Comparison of ENCODE assay signal across 20 cellular contexts in genomic region chr6:85383042-85383441, GRCh38.
A peak's percentile ranks its signal among the peaks of the same experiment; 100 is the strongest.
DNase-seq lines count a peak whose midpoint lies in the region; ATAC-seq, FAIRE-seq and TF ChIP-seq lines count a peak whose summit lies in the region.
"Had no signal": no experiment of that assay in that cellular context is flagged by ENCODE, and none has a peak within 500 bp of the region (broad histone marks: within the 10 kb centered on the region; RNA-seq: fewer than 3 reads in every experiment).

No MANE protein-coding gene starts in this region.

- DNase-seq in HCT116 (ENCODE audit: low read depth, low spot score): no peak
- DNase-seq in endodermal cell: no peak
- DNase-seq in left lobe of liver (ENCODE audit: low spot score): no peak
- no peak for DNase-seq in GM12891 (ENCODE audit: insufficient read length, low spot score)
- DNase-seq in cortex of kidney (lab: John Stamatoyannopoulos, UW): no peak
- DNase-seq in brain microvascular endothelial cell: no peak
- DNase-seq in GOT3 (lab: John Stamatoyannopoulos, UW): no peak
- DNase-seq: 8988T; ACHN; CD4-positive, CD25-positive, alpha-beta regulatory T cell; DMS53; GF-D8; GM23248; HCEC 1CT; IMR-90; KG1 had no signal

- H3K27ac ChIP-seq in ACC112 (ENCODE audit: low read depth, low read length) (no peak overlapping the region), HCT116 (ENCODE audit: low read depth, low read length) (no peak overlapping the region), endodermal cell (ENCODE audit: low read depth, low read length) (no peak overlapping the region), brain microvascular endothelial cell (no peak overlapping the region)
- H3K27ac ChIP-seq: BLaER1 treated with 17β-estradiol and CSF1 and Interleukin-3, amounts not matched to agents 10 nM and 100 nM; GM23248; HL-60 had no signal

- no peak overlapping the region for H3K27ac Mint-ChIP-seq in endodermal cell
- H3K27ac Mint-ChIP-seq: CD4-positive, CD25-positive, alpha-beta regulatory T cell had no signal

- H4K20me1 ChIP-seq in HCT116 (ENCODE audit: insufficient read depth): no peaks in the 10 kb centered on the region
- H4K20me1 ChIP-seq: BLaER1 treated with 17β-estradiol and CSF1 and Interleukin-3, amounts not matched to agents 10 nM and 100 nM had no signal

- H3K36me3 Mint-ChIP-seq in endodermal cell (ENCODE audit: low read depth): no peaks in the 10 kb centered on the region
- H3K36me3 Mint-ChIP-seq: CD4-positive, CD25-positive, alpha-beta regulatory T cell had no signal

- RAD21 ChIA-PET in HCT116 (lab: Charles Lee; ENCODE audit: low non-redundant PET in 1 of 2, low total read pairs in 2 of 2, uncharacterized antibody in 2 of 2, unreplicated experiment in 2 of 2): no interaction called here

- FAIRE-seq in GM12891 (lab: Jason Lieb, UNC): no peak
- FAIRE-seq: GM12878 had no signal

- in situ Hi-C loops in brain microvascular endothelial cell (cut with HindIII; ENCODE audit: low pct_ligation_motif_present, low sequenced_read_pairs): no loop called here

- H3K4me3 Mint-ChIP-seq in endodermal cell: no peak overlapping the region
- H3K4me3 Mint-ChIP-seq: CD4-positive, CD25-positive, alpha-beta regulatory T cell had no signal

- CTCF ChIA-PET in HCT116 (lab: Charles Lee): no interaction called here

- WGBS in endodermal cell (ENCODE audit: insufficient coverage in 1 of 2, insufficient read length in 1 of 2), 2 experiments: 56 to 85% methylated on average over 2 to 6 of the region's 6 CpGs

- H3K27me3 Mint-ChIP-seq in endodermal cell (ENCODE audit: insufficient read depth): no peaks in the 10 kb centered on the region
- H3K27me3 Mint-ChIP-seq: CD4-positive, CD25-positive, alpha-beta regulatory T cell had no signal

- no peak overlapping the region for H3K4me2 ChIP-seq in HCT116 (ENCODE audit: low read length)
- H3K4me2 ChIP-seq: BLaER1 treated with 17β-estradiol and CSF1 and Interleukin-3, amounts not matched to agents 10 nM and 100 nM had no signal

- TF ChIP-seq POLR2A in HCT116 (IDR thresholded peaks at IDR 0.05; ENCODE audit: borderline replicate concordance, extremely low read depth, insufficient read depth, insufficient read length) (no peak), GM12891 (IDR thresholded peaks at IDR 0.05; ENCODE audit: low read depth, low read length) (no peak)

- H2AFZ ChIP-seq in ACC112 (ENCODE audit: low read length, unreplicated experiment) (peak overlapping the region; percentile 5), HCT116 (ENCODE audit: low read depth, low read length, poor library complexity, severe bottlenecking) (peak overlapping the region; percentile 3)
- H2AFZ ChIP-seq: GM23248 had no signal

- H3K9ac ChIP-seq in HCT116 (ENCODE audit: low read length) (no peak overlapping the region), endodermal cell (ENCODE audit: extremely low read depth, low read length, poor library complexity, severe bottlenecking) (no peak overlapping the region)
- H3K9ac ChIP-seq: BLaER1 treated with 17β-estradiol and CSF1 and Interleukin-3, amounts not matched to agents 10 nM and 100 nM; GM23248 had no signal

- H3K4me1 ChIP-seq in ACC112 (ENCODE audit: control insufficient read depth, insufficient read depth, low read length, unreplicated experiment) (peaks cover 15% of the 10 kb centered on the region), HCT116 (ENCODE audit: control insufficient read depth in 1 of 2, insufficient read depth in 2 of 2, low read length in 2 of 2) (0 out of 4 replicates have a peak, but pooled peaks cover 0 to 3% of the 10 kb centered on the region in 2 experiments), endodermal cell (ENCODE audit: control insufficient read depth, insufficient read depth, low read length) (no peaks in the 10 kb centered on the region)
- H3K4me1 ChIP-seq: BLaER1 treated with 17β-estradiol and CSF1 and Interleukin-3, amounts not matched to agents 10 nM and 100 nM had no signal

- POLR2A ChIA-PET in HCT116 (lab: Charles Lee): no interaction called here

- H3K4me1 Mint-ChIP-seq in endodermal cell: no peaks in the 10 kb centered on the region
- H3K4me1 Mint-ChIP-seq: CD4-positive, CD25-positive, alpha-beta regulatory T cell had no signal

- intact Hi-C loops in HCT116 (cut with micrococcal nuclease): no loop called here

- ATAC-seq in HCT116 (peak; percentile 57), left lobe of liver (peak; percentile 58)
- ATAC-seq: GM12878 had no signal

- no TSS peak for BruUV-seq in HCT116 (replicated peaks; lab: Mats Ljungman, UMichigan)

- TF ChIP-seq CTCF in HCT116 (IDR thresholded peaks at IDR 0.05 in 2 of 3, conservative IDR thresholded peaks at IDR 0.05 in 1 of 3; ENCODE audit: borderline replicate concordance in 1 of 3, insufficient read depth in 1 of 3, low read depth in 2 of 3, low read length in 2 of 3) (0 out of 6 replicates have a peak, but pooled peaks of 1 of the 3 experiments have one; percentile 17), endodermal cell (conservative IDR thresholded peaks at IDR 0.05) (peak; percentile 27), brain microvascular endothelial cell (IDR thresholded peaks at IDR 0.05; ENCODE audit: low read depth, low read length, missing control alignments) (no peak)

- H3K36me3 ChIP-seq in ACC112 (ENCODE audit: insufficient read depth, low read length): no peaks in the 10 kb centered on the region
- H3K36me3 ChIP-seq in HCT116 (ENCODE audit: control insufficient read depth in 1 of 2, insufficient read depth in 2 of 2, low read length in 2 of 2): no peaks in the 10 kb centered on the region
- H3K36me3 ChIP-seq in endodermal cell (ENCODE audit: control insufficient read depth, insufficient read depth, low read length): no peaks in the 10 kb centered on the region
- H3K36me3 ChIP-seq in brain microvascular endothelial cell (replicated peaks): no peaks in the 10 kb centered on the region
- H3K36me3 ChIP-seq: BLaER1 treated with 17β-estradiol and CSF1 and Interleukin-3, amounts not matched to agents 10 nM and 100 nM had no signal

- no peak for TF ChIP-seq RAD21 in HCT116 (IDR thresholded peaks at IDR 0.05; ENCODE audit: low read depth)

- H3K79me2 ChIP-seq in ACC112 (ENCODE audit: control insufficient read depth, insufficient read depth, low read length, unreplicated experiment) (no peaks in the 10 kb centered on the region), HCT116 (ENCODE audit: insufficient read depth, low read length) (no peaks in the 10 kb centered on the region)

- H3K27me3 ChIP-seq in ACC112 (ENCODE audit: insufficient read depth, low read length) (no peaks in the 10 kb centered on the region), HCT116 (ENCODE audit: insufficient read depth, low read length) (no peaks in the 10 kb centered on the region), endodermal cell (ENCODE audit: control insufficient read depth, insufficient read depth, low read length, poor library complexity, severe bottlenecking) (no peaks in the 10 kb centered on the region), brain microvascular endothelial cell (replicated peaks) (no peaks in the 10 kb centered on the region)
- H3K27me3 ChIP-seq: BLaER1 treated with 17β-estradiol and CSF1 and Interleukin-3, amounts not matched to agents 10 nM and 100 nM had no signal

- H3K9me2 ChIP-seq in HCT116 (ENCODE audit: insufficient read depth): no peaks in the 10 kb centered on the region

- H3K9me3 ChIP-seq in HCT116 (ENCODE audit: control insufficient read depth in 1 of 2, insufficient read depth in 1 of 2, low read depth in 1 of 2, low read length in 2 of 2) (no peaks in the 10 kb centered on the region), endodermal cell (ENCODE audit: control insufficient read depth, low read length) (no peaks in the 10 kb centered on the region)
- H3K9me3 ChIP-seq: BLaER1 treated with 17β-estradiol and CSF1 and Interleukin-3, amounts not matched to agents 10 nM and 100 nM had no signal

- no peak overlapping the region for H3K4me3 ChIP-seq in ACC112 (ENCODE audit: low read depth, low read length)
- no peak overlapping the region for H3K4me3 ChIP-seq in HCT116 (replicated peaks in 1 of 2; ENCODE audit: low read depth in 1 of 2, low read length in 2 of 2)
- H3K4me3 ChIP-seq in endodermal cell (ENCODE audit: low read length): no peak overlapping the region
- H3K4me3 ChIP-seq in brain microvascular endothelial cell (ENCODE audit: low read depth, low read length): no peak overlapping the region
- H3K4me3 ChIP-seq: BLaER1 treated with 17β-estradiol and CSF1 and Interleukin-3, amounts not matched to agents 10 nM and 100 nM; GM12878; GM23248 had no signal

- H3K9me3 Mint-ChIP-seq in endodermal cell: peaks cover 18% of the 10 kb centered on the region

TF ChIP-seq in HCT116, 20 proteins besides CTCF, POLR2A, EP300 and RAD21 (continues in another document):
- no peak for TF ChIP-seq MAX (IDR thresholded peaks at IDR 0.05)
- no peak for TF ChIP-seq FOSL1 (IDR thresholded peaks at IDR 0.05; ENCODE audit: low read depth)
- no peak for TF ChIP-seq JUND (IDR thresholded peaks at IDR 0.05)
- no peak for TF ChIP-seq SIN3A (IDR thresholded peaks at IDR 0.05; ENCODE audit: low read depth)

TF ChIP-seq in GM12891, 5 proteins besides CTCF, POLR2A, EP300 and RAD21:
- TF ChIP-seq SPI1 (IDR thresholded peaks at IDR 0.05; ENCODE audit: low read depth, low read length) (no peak), POU2F2 (IDR thresholded peaks at IDR 0.05; ENCODE audit: low read depth, low read length) (no peak), POLR2AphosphoS5 (IDR thresholded peaks at IDR 0.05; ENCODE audit: low read depth, low read length) (no peak), TAF1 (IDR thresholded peaks at IDR 0.05; ENCODE audit: low read depth, low read length) (no peak)
